In genomic region chr14:39015360-39015961, GRCh38 we compare ENCODE assay signal across 8 cellular contexts.
DNase-seq lines count a peak whose midpoint lies in the region; ATAC-seq and FAIRE-seq lines count a peak whose summit lies in the region.

No MANE protein-coding gene starts in this region.

- H2BK15ac ChIP-seq in mesendoderm (replicated peaks; ENCODE audit: low read depth), result no peak overlapping the region

- H3K27me3 ChIP-seq in mesendoderm (ENCODE audit: insufficient read depth, low read length, poor library complexity), result no peaks in the 10 kb centered on the region

- no peaks in the 10 kb centered on the region for H3K4me1 ChIP-seq in mesendoderm (ENCODE audit: control insufficient read depth, low read depth, low read length)

- H3K79me1 ChIP-seq in mesendoderm (ENCODE audit: low read length), result peaks cover 2% of the 10 kb centered on the region

- H3K4ac ChIP-seq in mesendoderm (ENCODE audit: low read depth, low read length), result no peak overlapping the region

- no peak overlapping the region for H4K5ac ChIP-seq in mesendoderm (ENCODE audit: low read length)

- H3K27ac ChIP-seq in mesendoderm (ENCODE audit: low read depth, low read length), result no peak overlapping the region

- peak; percentile 85 for FAIRE-seq in colon (lab: Jason Lieb, UNC)

- no peak overlapping the region for H2BK120ac ChIP-seq in mesendoderm (ENCODE audit: low read depth, low read length)

- H3K23ac ChIP-seq in mesendoderm (ENCODE audit: low read length), result no peak overlapping the region

- no peaks in the 10 kb centered on the region for H3K36me3 ChIP-seq in mesendoderm (ENCODE audit: control insufficient read depth, insufficient read depth, low read length)

- H4K8ac ChIP-seq in mesendoderm (ENCODE audit: low read depth, low read length), result no peak overlapping the region

- no peak overlapping the region for H3K56ac ChIP-seq in mesendoderm (ENCODE audit: low read length)

- peak; percentile 65 for DNase-seq in DMS153 treated with DMSO at 0.1 percent for 48 hours (lab: John Stamatoyannopoulos, UW; ENCODE audit: unreplicated experiment)
- DNase-seq in GM19238 (ENCODE audit: insufficient read length, low spot score), result peak; percentile 10
- peak; percentile 48 for DNase-seq in NOMO-1 treated with DMSO at 0.1 percent for 48 hours (lab: John Stamatoyannopoulos, UW; ENCODE audit: unreplicated experiment)
- DNase-seq in mesendoderm, result peak; percentile 54
- DNase-seq in occipital lobe (lab: John Stamatoyannopoulos, UW), result no peak

- no peak overlapping the region for H2BK5ac ChIP-seq in mesendoderm (ENCODE audit: low read length)

- no peak overlapping the region for H3K4me2 ChIP-seq in mesendoderm (ENCODE audit: low read length)

- H3K18ac ChIP-seq in mesendoderm (ENCODE audit: low read length), result no peak overlapping the region

- peak; percentile 76 for ATAC-seq in HG03520 (IDR thresholded peaks at IDR 0.05; ENCODE audit: unreplicated experiment)
- ATAC-seq in GM19023 (IDR thresholded peaks at IDR 0.05; ENCODE audit: unreplicated experiment), result no peak

- H3K9ac ChIP-seq in mesendoderm (ENCODE audit: low read length), result no peak overlapping the region

- no CpG with 5 or more reads among the region's 5 CpGs for WGBS in mesendoderm (ENCODE audit: extremely low coverage, insufficient coverage, low lambda C conversion rate)

- H2AK5ac ChIP-seq in mesendoderm (ENCODE audit: low read length), result no peak overlapping the region

- H3K4me3 ChIP-seq in mesendoderm (ENCODE audit: low read length), result no peak overlapping the region

- no peaks in the 10 kb centered on the region for H3K79me2 ChIP-seq in mesendoderm (ENCODE audit: control insufficient read depth, insufficient read depth, low read length)
